In the genomic region with DNA sequence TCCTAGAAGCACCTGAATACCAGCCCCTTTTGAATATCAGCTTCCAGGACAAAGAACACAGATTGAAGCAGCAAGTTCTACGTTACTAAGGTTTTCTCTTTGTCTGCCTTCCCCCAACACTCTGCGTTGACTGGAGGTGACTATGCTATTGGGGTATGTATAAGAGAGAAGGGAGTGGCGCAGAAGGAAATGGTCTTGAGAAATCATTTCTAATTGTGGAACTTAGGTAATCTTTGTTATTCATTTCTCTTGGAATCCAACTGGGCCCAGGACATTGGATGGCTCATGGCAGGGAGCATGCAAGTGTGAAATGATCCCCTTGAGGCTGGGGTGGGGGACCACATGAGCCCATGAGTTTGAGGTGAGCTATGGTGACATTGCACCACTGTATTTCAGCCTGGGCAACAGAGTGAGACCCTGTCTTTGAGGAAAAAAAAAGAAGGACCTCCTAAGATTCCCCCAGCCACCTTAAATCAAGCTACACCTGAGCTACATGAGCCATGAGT, we compare ENCODE assay signal across 13 cellular contexts. TPM values are rescaled to one million over a fixed set of nuclear protein-coding genes. Genes with fewer than 3 reads are reported as not detected.
DNase-seq lines count a peak whose midpoint lies in the region; ATAC-seq and TF ChIP-seq lines count a peak whose summit lies in the region.
"Had no signal": no experiment of that assay in that cellular context is flagged by ENCODE, and none has a peak within 500 bp of the region (broad histone marks: within the 10 kb centered on the region; RNA-seq: fewer than 3 reads in every experiment).

No MANE protein-coding gene starts in this region.

- H3K4me3 ChIP-seq in AG04449 (ENCODE audit: low read depth, low read length) = no peak overlapping the region
- H3K4me3 ChIP-seq in HUES64 (ENCODE audit: low read length) = no peak overlapping the region
- no peak overlapping the region for H3K4me3 ChIP-seq in kidney epithelial cell (ENCODE audit: low read depth, low read length)
- no peak overlapping the region for H3K4me3 ChIP-seq in sigmoid colon
- H3K4me3 ChIP-seq: BLaER1, pancreas had no signal

- H3K27me3 ChIP-seq in HUES64 (ENCODE audit: insufficient read depth, low read length) = no peaks in the 10 kb centered on the region
- H3K27me3 ChIP-seq in kidney epithelial cell (ENCODE audit: control insufficient read depth, insufficient read depth, low read length) = no peaks in the 10 kb centered on the region
- no peaks in the 10 kb centered on the region for H3K27me3 ChIP-seq in sigmoid colon
- H3K27me3 ChIP-seq: BLaER1, pancreas had no signal

- TF ChIP-seq POLR2A in sigmoid colon (IDR thresholded peaks at IDR 0.05) = no peak

- no peak for TF ChIP-seq EP300 in sigmoid colon (IDR thresholded peaks at IDR 0.05)

- H3K9me3 ChIP-seq in HUES64 (ENCODE audit: insufficient read depth, low read depth, low read length) (no peaks in the 10 kb centered on the region), sigmoid colon (no peaks in the 10 kb centered on the region)
- H3K9me3 ChIP-seq: BLaER1, pancreas had no signal

- H3K27ac ChIP-seq in HUES64 (ENCODE audit: low read depth, low read length) (peak overlapping the region; percentile 43; the same call in 1 of the 2 replicates), sigmoid colon (no peak overlapping the region)
- H3K27ac ChIP-seq: BLaER1, pancreas had no signal

- ATAC-seq in HG02763 (IDR thresholded peaks at IDR 0.05; ENCODE audit: unreplicated experiment) = no peak

- H3K9ac ChIP-seq in HUES64 (ENCODE audit: low read depth, low read length) = no peak overlapping the region; the same call in 1 of the 2 replicates
- H3K9ac ChIP-seq: BLaER1 had no signal

- POLR2A ChIA-PET in AG04449 (lab: Yijun Ruan, JAX) = interaction anchor here (1.1 to 3.1 kb wide), 2 partner anchors 17 to 66 kb away, joined by 3 to 12 read pairs; no protein-coding TSS in a partner anchor

- TF ChIP-seq CTCF in AG04449 (IDR thresholded peaks at IDR 0.05; ENCODE audit: insufficient read depth, low read length, missing control alignments) (no peak), kidney epithelial cell (IDR thresholded peaks at IDR 0.05; ENCODE audit: insufficient read depth, low read length, poor library complexity, severe bottlenecking) (no peak), sigmoid colon (IDR thresholded peaks at IDR 0.05) (no peak)

- CTCF ChIA-PET in AG04449 (lab: Yijun Ruan, JAX) = interaction anchor here (1.0 to 3.2 kb wide), 5 partner anchors 17 to 151 kb away, joined by 3 to 16 read pairs (median 3); partner anchors contain the start of gene EHD3

- H3K4me1 ChIP-seq in HUES64 (ENCODE audit: insufficient read depth, low read length) = peaks cover 17% of the 10 kb centered on the region
- H3K4me1 ChIP-seq in sigmoid colon = no peaks in the 10 kb centered on the region
- H3K4me1 ChIP-seq: pancreas had no signal

- DNase-seq in AG04449 (ENCODE audit: low read depth, low spot score) (peak; percentile 80), amniotic stem cell (lab: John Stamatoyannopoulos, UW) (peak; percentile 64), kidney epithelial cell (ENCODE audit: low read depth) (peak; percentile 96), ecto neural progenitor cell (ENCODE audit: low spot score) (no peak), NCI-H2196 treated with DMSO at 0.1 percent for 48 hours (lab: John Stamatoyannopoulos, UW; ENCODE audit: unreplicated experiment) (no peak), sigmoid colon (no peak)
- DNase-seq: activated CD4-positive, CD25-positive, alpha-beta regulatory T cell treated with anti-CD3 and anti-CD28 coated beads, Interleukin-2, amount 50 U/mL, for 72 hours; aorta; NCI-H748 treated with DMSO at 0.1 percent for 48 hours; pancreas had no signal

- intact Hi-C loops in sigmoid colon (cut with DNase I) = no loop called here

- WGBS in HUES64 = 75% methylated on average over 3 of the region's 3 CpGs
- WGBS in sigmoid colon, 2 donors = 88 to 91% methylated on average over 3 of the region's 3 CpGs

- H3K36me3 ChIP-seq in HUES64 (ENCODE audit: insufficient read depth, low read length) (no peaks in the 10 kb centered on the region), kidney epithelial cell (ENCODE audit: control insufficient read depth, insufficient read depth, low read length) (no peaks in the 10 kb centered on the region), sigmoid colon (no peaks in the 10 kb centered on the region)
- H3K36me3 ChIP-seq: BLaER1, pancreas had no signal

RNA-seq across cellular contexts. Expression of gene XDH, which starts 29.7 kb away (rescaled TPM):
- polyA plus RNA-seq in HUES64 (2013, experiment 1 of 2) = 0.40 TPM
- 1.2 TPM for polyA plus RNA-seq in HUES64 (2013, experiment 2 of 2)
- total RNA-seq in kidney epithelial cell (4.4 and 4.9 TPM in 2 replicates), sigmoid colon (under 1 TPM in 1 of 4 donors, not detected in 3; 0.71 TPM)
- polyA plus RNA-seq in sigmoid colon = 10 to 100 TPM in 2 of 3 donors, 1 to 10 TPM in 1; 9.0 to 30.1 (median 12.5) TPM
- total RNA-seq: aorta had no signal

Comparison
In these comparisons a context has a peak if more than half of its experiments do, and no peak if none do; other contexts are left out.
1. DNase-seq: peak in AG04449 (single experiment), amniotic stem cell (single experiment) and kidney epithelial cell (single experiment); none in ecto neural progenitor cell (single experiment), NCI-H2196 treated with DMSO at 0.1 percent for 48 hours (single experiment) and sigmoid colon (single experiment).